ENCODE assay signal across 8 cellular contexts in the genomic region with DNA sequence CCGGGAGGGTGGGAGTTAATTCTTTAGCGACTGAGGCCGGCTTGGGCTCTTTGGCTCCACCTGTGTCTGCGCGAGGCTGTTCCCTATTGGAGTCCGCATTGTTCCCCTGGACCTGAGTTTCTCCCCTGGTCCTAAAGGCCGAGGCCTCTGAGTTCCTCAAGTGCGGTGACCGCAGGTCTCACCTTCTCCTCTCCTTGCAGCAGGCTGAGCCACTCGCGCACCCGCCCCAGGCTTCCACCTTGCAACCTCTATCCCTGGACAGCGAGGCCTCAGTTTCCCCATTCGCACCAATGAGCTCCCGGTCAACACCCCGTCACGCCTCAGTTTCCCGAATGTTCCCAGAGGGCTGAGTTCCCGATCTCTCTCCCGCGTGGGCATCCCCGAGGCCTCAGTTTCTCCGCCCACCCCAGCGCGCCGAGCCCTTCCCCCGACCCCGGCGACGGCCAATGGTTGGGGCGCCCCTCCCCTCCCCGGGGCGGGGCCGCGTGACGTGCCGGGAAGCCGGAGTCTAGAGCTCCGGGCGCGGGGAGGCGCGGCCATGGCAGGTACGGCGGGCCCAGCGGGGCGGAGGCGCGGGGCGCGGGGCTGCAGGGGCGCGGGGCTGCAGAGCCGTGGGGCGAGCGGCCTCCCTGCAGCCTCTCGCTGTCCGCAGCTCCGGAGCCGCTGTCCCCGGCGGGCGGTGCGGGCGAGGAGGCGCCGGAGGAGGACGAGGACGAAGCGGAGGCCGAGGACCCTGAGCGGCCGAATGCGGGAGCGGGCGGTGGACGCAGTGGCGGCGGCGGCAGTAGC. TPM values are rescaled to one million over a fixed set of nuclear protein-coding genes. Genes with fewer than 3 reads are reported as not detected.
DNase-seq lines count a peak whose midpoint lies in the region; ATAC-seq and TF ChIP-seq lines count a peak whose summit lies in the region.

Gene MPND (plus strand): TSS at position 507 of the 789 bp plus-strand sequence. CDS start 32 bp downstream, at position 539.

- H3K9me3 ChIP-seq in gastroesophageal sphincter, result no peaks in the 10 kb centered on the region

- TF ChIP-seq EP300 in gastroesophageal sphincter (IDR thresholded peaks at IDR 0.05), result no peak

- H3K27ac ChIP-seq in GM23338 (ENCODE audit: low read depth) (peak within 1 kb of the TSS; percentile 89), gastroesophageal sphincter (peak within 1 kb of the TSS; percentile 86 to 98 (median 95)), temporal lobe (ENCODE audit: low read depth, low read length) (peak within 1 kb of the TSS; percentile 97)

- H3K36me3 Mint-ChIP-seq in GM23338 (ENCODE audit: low read depth), result peaks cover 26% of the 10 kb centered on the region

- peak within 1 kb of the TSS; percentile 56 for H3K4me3 ChIP-seq in GM23338
- H3K4me3 ChIP-seq in gastroesophageal sphincter, result peak within 1 kb of the TSS; percentile 48 to 93

- peaks cover 4% of the 10 kb centered on the region; the same call in 1 of the 2 replicates for H3K27me3 ChIP-seq in GM23338 (ENCODE audit: insufficient read depth)
- no peaks in the 10 kb centered on the region for H3K27me3 ChIP-seq in gastroesophageal sphincter

- H3K9me2 ChIP-seq in GM23338 (ENCODE audit: insufficient read depth), result no peaks in the 10 kb centered on the region

- H3K4me1 ChIP-seq in GM23338 (ENCODE audit: insufficient read depth) (peaks cover 6% of the 10 kb centered on the region), gastroesophageal sphincter (peaks cover 0 to 24% (median 10%) of the 10 kb centered on the region in 3 donors)

- WGBS in gastroesophageal sphincter (ENCODE audit: low coverage in 1 of 2), 2 donors, result 0% methylated on average over 3 to 4 of the region's 80 CpGs

- no peak within 1 kb of the TSS for H2AFZ ChIP-seq in GM23338

- peak in 1 of 2 donors; percentile 33 for TF ChIP-seq POLR2A in gastroesophageal sphincter (IDR thresholded peaks at IDR 0.05)

- peak within 1 kb of the TSS; percentile 89 for H3K4me3 Mint-ChIP-seq in GM23338

- no peaks in the 10 kb centered on the region; the same call in none of the 2 replicates for H4K20me1 ChIP-seq in GM23338 (replicated peaks; ENCODE audit: insufficient read depth)

- H3K9me3 Mint-ChIP-seq in GM23338, result no peaks in the 10 kb centered on the region; the same call in 2 of the 3 replicates

- peaks cover 7% of the 10 kb centered on the region for H3K4me1 Mint-ChIP-seq in GM23338

- peaks cover 20% of the 10 kb centered on the region for H3K27me3 Mint-ChIP-seq in GM23338 (ENCODE audit: insufficient read depth, low read depth, poor library complexity)

- peaks cover 11% of the 10 kb centered on the region; the same call in 1 of the 2 replicates for H3F3A ChIP-seq in GM23338 (replicated peaks; ENCODE audit: low read depth)

- peak within 1 kb of the TSS; percentile 77 for H3K4me2 ChIP-seq in GM23338

- no peaks in the 10 kb centered on the region; the same call in 1 of the 2 replicates for H3K36me3 ChIP-seq in GM23338 (ENCODE audit: insufficient read depth)
- H3K36me3 ChIP-seq in gastroesophageal sphincter, result peaks cover 0 to 24% of the 10 kb centered on the region in 2 donors

- 0 out of 2 replicates have a peak, but pooled peaks cover 5% of the 10 kb centered on the region for H3K79me2 ChIP-seq in GM23338 (replicated peaks; ENCODE audit: insufficient read depth)

- peak within 1 kb of the TSS; percentile 99 for H3K27ac Mint-ChIP-seq in GM23338

- ATAC-seq in GM23338 (peak; percentile 68), gastroesophageal sphincter (peak; percentile 85)

- TF ChIP-seq CTCF in GM23338 (conservative IDR thresholded peaks at IDR 0.05; ENCODE audit: low read depth in 2 of 2) (peak; percentile 31 to 32), gastroesophageal sphincter (IDR thresholded peaks at IDR 0.05) (peak in 1 of 4 experiments; percentile 23)

- DNase-seq in EL, result peak; percentile 85
- DNase-seq in GM23338 (ENCODE audit: low spot score), result peak; percentile 93
- DNase-seq in LoVo (ENCODE audit: low spot score), result peak; percentile 87
- peak; percentile 84 for DNase-seq in SK-N-DZ (ENCODE audit: low spot score)
- peak; percentile 94 for DNase-seq in activated naive CD4-positive, alpha-beta T cell treated with Interleukin-2 at 50 U/mL for 16 hours
- peak; percentile 92 for DNase-seq in occipital lobe (lab: John Stamatoyannopoulos, UW)

TF ChIP-seq in GM23338, 12 proteins besides CTCF, POLR2A, EP300 and RAD21:
- TF ChIP-seq, protein P1, sequence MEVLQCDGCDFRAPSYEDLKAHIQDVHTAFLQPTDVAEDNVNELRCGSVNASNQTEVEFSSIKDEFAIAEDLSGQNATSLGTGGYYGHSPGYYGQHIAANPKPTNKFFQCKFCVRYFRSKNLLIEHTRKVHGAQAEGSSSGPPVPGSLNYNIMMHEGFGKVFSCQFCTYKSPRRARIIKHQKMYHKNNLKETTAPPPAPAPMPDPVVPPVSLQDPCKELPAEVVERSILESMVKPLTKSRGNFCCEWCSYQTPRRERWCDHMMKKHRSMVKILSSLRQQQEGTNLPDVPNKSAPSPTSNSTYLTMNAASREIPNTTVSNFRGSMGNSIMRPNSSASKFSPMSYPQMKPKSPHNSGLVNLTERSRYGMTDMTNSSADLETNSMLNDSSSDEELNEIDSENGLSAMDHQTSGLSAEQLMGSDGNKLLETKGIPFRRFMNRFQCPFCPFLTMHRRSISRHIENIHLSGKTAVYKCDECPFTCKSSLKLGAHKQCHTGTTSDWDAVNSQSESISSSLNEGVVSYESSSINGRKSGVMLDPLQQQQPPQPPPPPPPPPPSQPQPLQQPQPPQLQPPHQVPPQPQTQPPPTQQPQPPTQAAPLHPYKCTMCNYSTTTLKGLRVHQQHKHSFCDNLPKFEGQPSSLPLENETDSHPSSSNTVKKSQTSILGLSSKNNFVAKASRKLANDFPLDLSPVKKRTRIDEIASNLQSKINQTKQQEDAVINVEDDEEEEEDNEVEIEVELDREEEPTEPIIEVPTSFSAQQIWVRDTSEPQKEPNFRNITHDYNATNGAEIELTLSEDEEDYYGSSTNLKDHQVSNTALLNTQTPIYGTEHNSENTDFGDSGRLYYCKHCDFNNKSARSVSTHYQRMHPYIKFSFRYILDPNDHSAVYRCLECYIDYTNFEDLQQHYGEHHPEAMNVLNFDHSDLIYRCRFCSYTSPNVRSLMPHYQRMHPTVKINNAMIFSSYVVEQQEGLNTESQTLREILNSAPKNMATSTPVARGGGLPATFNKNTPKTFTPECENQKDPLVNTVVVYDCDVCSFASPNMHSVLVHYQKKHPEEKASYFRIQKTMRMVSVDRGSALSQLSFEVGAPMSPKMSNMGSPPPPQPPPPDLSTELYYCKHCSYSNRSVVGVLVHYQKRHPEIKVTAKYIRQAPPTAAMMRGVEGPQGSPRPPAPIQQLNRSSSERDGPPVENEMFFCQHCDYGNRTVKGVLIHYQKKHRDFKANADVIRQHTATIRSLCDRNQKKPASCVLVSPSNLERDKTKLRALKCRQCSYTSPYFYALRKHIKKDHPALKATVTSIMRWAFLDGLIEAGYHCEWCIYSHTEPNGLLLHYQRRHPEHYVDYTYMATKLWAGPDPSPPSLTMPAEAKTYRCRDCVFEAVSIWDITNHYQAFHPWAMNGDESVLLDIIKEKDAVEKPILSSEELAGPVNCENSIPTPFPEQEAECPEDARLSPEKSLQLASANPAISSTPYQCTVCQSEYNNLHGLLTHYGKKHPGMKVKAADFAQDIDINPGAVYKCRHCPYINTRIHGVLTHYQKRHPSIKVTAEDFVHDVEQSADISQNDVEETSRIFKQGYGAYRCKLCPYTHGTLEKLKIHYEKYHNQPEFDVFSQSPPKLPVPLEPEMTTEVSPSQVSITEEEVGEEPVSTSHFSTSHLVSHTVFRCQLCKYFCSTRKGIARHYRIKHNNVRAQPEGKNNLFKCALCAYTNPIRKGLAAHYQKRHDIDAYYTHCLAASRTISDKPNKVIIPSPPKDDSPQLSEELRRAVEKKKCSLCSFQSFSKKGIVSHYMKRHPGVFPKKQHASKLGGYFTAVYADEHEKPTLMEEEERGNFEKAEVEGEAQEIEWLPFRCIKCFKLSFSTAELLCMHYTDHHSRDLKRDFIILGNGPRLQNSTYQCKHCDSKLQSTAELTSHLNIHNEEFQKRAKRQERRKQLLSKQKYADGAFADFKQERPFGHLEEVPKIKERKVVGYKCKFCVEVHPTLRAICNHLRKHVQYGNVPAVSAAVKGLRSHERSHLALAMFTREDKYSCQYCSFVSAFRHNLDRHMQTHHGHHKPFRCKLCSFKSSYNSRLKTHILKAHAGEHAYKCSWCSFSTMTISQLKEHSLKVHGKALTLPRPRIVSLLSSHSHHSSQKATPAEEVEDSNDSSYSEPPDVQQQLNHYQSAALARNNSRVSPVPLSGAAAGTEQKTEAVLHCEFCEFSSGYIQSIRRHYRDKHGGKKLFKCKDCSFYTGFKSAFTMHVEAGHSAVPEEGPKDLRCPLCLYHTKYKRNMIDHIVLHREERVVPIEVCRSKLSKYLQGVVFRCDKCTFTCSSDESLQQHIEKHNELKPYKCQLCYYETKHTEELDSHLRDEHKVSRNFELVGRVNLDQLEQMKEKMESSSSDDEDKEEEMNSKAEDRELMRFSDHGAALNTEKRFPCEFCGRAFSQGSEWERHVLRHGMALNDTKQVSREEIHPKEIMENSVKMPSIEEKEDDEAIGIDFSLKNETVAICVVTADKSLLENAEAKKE (CRISPR knock-in tag; IDR thresholded peaks at IDR 0.05), result no peak
- TF ChIP-seq ZNF331 (CRISPR knock-in tag; IDR thresholded peaks at IDR 0.05; ENCODE audit: low read depth), result no peak
- no peak for TF ChIP-seq ZNF114 (CRISPR knock-in tag; IDR thresholded peaks at IDR 0.05)
- no peak for TF ChIP-seq EZH2phosphoT487 (IDR thresholded peaks at IDR 0.05; ENCODE audit: unreplicated experiment)
- TF ChIP-seq CREB1 (CRISPR knock-in tag; IDR thresholded peaks at IDR 0.05; ENCODE audit: low read depth), result peak; percentile 84
- no peak for TF ChIP-seq EZH2 (IDR thresholded peaks at IDR 0.05; ENCODE audit: low read depth, unreplicated experiment)
- TF ChIP-seq POLR2AphosphoS5 (IDR thresholded peaks at IDR 0.05; ENCODE audit: low read depth), result peak; percentile 45
TF ChIP-seq in GM23338: peak in this region for 2.

RNA-seq across cellular contexts. Expression of gene MPND, which starts in this region (rescaled TPM):
- total RNA-seq in GM23338 (2014; rRNA removed; shearing (Covaris generic)), result 9.1 and 15.6 TPM in 2 replicates
- 11.8 and 22.5 TPM in 2 replicates for polyA plus RNA-seq in GM23338 (2016; fragmentation: Nextera tagmentation; extraction: Ambion mirVana)
- polyA plus RNA-seq in SK-N-DZ (2014; cell fraction: cytosol; rRNA removed), result 8.7 and 15.5 TPM in 2 replicates
- 14.1 and 19.4 TPM in 2 replicates for polyA plus RNA-seq in SK-N-DZ (2014; cell fraction: nucleus; rRNA removed)
- 1 to 10 TPM; 4.7 to 7.5 (median 6.0) TPM for total RNA-seq in gastroesophageal sphincter
- total RNA-seq in occipital lobe, result 11.5 TPM
- 7.6 TPM for total RNA-seq in temporal lobe

Comparison
In these comparisons a context has a peak if more than half of its experiments do, and no peak if none do; other contexts are left out.
1. Peak in every context shown above with its lines: DNase-seq, ATAC-seq, H3K4me3 ChIP-seq and H3K27ac ChIP-seq.